8 cellular contexts compared by ENCODE assay signal in genomic region chr1:226677121-226678020, GRCh38.
DNase-seq lines count a peak whose midpoint lies in the region; ATAC-seq and TF ChIP-seq lines count a peak whose summit lies in the region.

No MANE protein-coding gene starts in this region.

- no peak for TF ChIP-seq CTCF in colonic mucosa (IDR thresholded peaks at IDR 0.05)

- intact Hi-C loops in colonic mucosa (cut with DNase I) = no loop called here

- peaks cover 32 to 63% of the 10 kb centered on the region in 2 donors for H3K36me3 Mint-ChIP-seq in stimulated activated naive B cell treated with anti-CD40 and anti-IgM and Interleukin-4, amounts not matched to agents 10 μg/mL and 1 μg/mL and 100 μg/mL, for 72 hours

- H3K9me3 Mint-ChIP-seq in stimulated activated naive B cell treated with anti-CD40 and anti-IgM and Interleukin-4, amounts not matched to agents 10 μg/mL and 1 μg/mL and 100 μg/mL, for 72 hours = peaks cover 3% of the 10 kb centered on the region in 2 donors

- peak overlapping the region; percentile 19 to 36 for H3K9ac ChIP-seq in colonic mucosa (ENCODE audit: low read depth in 2 of 2, low read length in 2 of 2)
- H3K9ac ChIP-seq in mesenchymal stem cell (ENCODE audit: low read length) = peak overlapping the region; percentile 41

- no peak overlapping the region for H2AFZ ChIP-seq in mesenchymal stem cell (ENCODE audit: low read depth, low read length)

- H3K9me3 ChIP-seq in colonic mucosa (no peaks in the 10 kb centered on the region), mesenchymal stem cell (ENCODE audit: control insufficient read depth, low read length) (no peaks in the 10 kb centered on the region)

- H3K27me3 Mint-ChIP-seq in stimulated activated naive B cell treated with anti-CD40 and anti-IgM and Interleukin-4, amounts not matched to agents 10 μg/mL and 1 μg/mL and 100 μg/mL, for 72 hours = no peaks in the 10 kb centered on the region

- H2BK12ac ChIP-seq in mesenchymal stem cell (ENCODE audit: low read length in 2 of 2) = peak overlapping the region in 1 of 2 experiments; percentile 7

- no peak overlapping the region for H2BK15ac ChIP-seq in mesenchymal stem cell (ENCODE audit: low read depth, poor library complexity, severe bottlenecking)

- H3K27ac ChIP-seq in colonic mucosa = peak overlapping the region; percentile 48
- H3K27ac ChIP-seq in mesenchymal stem cell (ENCODE audit: low read length, poor library complexity, severe bottlenecking) = no peak overlapping the region

- no peak overlapping the region for H3K23ac ChIP-seq in mesenchymal stem cell (ENCODE audit: low read length in 2 of 2)

- ATAC-seq in GM18520 (IDR thresholded peaks at IDR 0.05; ENCODE audit: unreplicated experiment) (peak; percentile 25), HG02840 (IDR thresholded peaks at IDR 0.05; ENCODE audit: low FRiP score, unreplicated experiment) (no peak)
- ATAC-seq in activated CD4-positive, CD25-positive, alpha-beta regulatory T cell treated with anti-CD3 and anti-CD28 coated beads, Interleukin-2, amount 50 U/mL, for 24 hours = peak; percentile 68 to 77
- ATAC-seq in stimulated activated naive B cell treated with anti-CD40 and anti-IgM and Interleukin-4, amounts not matched to agents 10 μg/mL and 1 μg/mL and 100 μg/mL, for 72 hours (replicated peaks) = peak; percentile 67 to 68

- no peaks in the 10 kb centered on the region for H3K27me3 ChIP-seq in colonic mucosa
- no peaks in the 10 kb centered on the region for H3K27me3 ChIP-seq in mesenchymal stem cell (ENCODE audit: control insufficient read depth in 1 of 2, insufficient read depth in 1 of 2, low read length in 2 of 2)

- peak overlapping the region in 1 of 2 experiments; percentile 29 for H3K18ac ChIP-seq in mesenchymal stem cell (ENCODE audit: low read depth in 1 of 2, low read length in 2 of 2)

- peak; percentile 93 for DNase-seq in Jurkat, Clone E6-1 (ENCODE audit: low read depth, low spot score)
- peak; percentile 67 for DNase-seq in colonic mucosa
- DNase-seq in mesenchymal stem cell = peak; percentile 88
- DNase-seq in stimulated activated naive B cell treated with anti-CD40 and anti-IgM and Interleukin-4, amounts not matched to agents 10 μg/mL and 1 μg/mL and 100 μg/mL, for 72 hours = peak; percentile 59
- DNase-seq in retina = no peak

- peak overlapping the region in 1 of 2 experiments; percentile 19 for H3K14ac ChIP-seq in mesenchymal stem cell (ENCODE audit: low read length in 2 of 2)

- H3K79me1 ChIP-seq in mesenchymal stem cell (replicated peaks; ENCODE audit: low read length, poor library complexity, severe bottlenecking) = peaks cover 22% of the 10 kb centered on the region

- no peak overlapping the region for H2BK120ac ChIP-seq in mesenchymal stem cell (ENCODE audit: low read depth, low read length)

- H3K36me3 ChIP-seq in colonic mucosa (no peaks in the 10 kb centered on the region), mesenchymal stem cell (ENCODE audit: control insufficient read depth in 1 of 2, insufficient read depth in 2 of 2, low read depth in 1 of 2, low read length in 2 of 2) (peaks cover 0 to 1% of the 10 kb centered on the region in 2 experiments)

- peak overlapping the region; percentile 95 for H3K27ac Mint-ChIP-seq in stimulated activated naive B cell treated with anti-CD40 and anti-IgM and Interleukin-4, amounts not matched to agents 10 μg/mL and 1 μg/mL and 100 μg/mL, for 72 hours

- WGBS in mesenchymal stem cell = 86% methylated on average over 10 of the region's 11 CpGs

- H3K4me1 Mint-ChIP-seq in stimulated activated naive B cell treated with anti-CD40 and anti-IgM and Interleukin-4, amounts not matched to agents 10 μg/mL and 1 μg/mL and 100 μg/mL, for 72 hours = peaks cover 73 to 96% of the 10 kb centered on the region in 2 donors

- H2AK5ac ChIP-seq in mesenchymal stem cell (ENCODE audit: low read length, severe bottlenecking) = peak overlapping the region; percentile 47

- peak overlapping the region; percentile 42 for H3K4me3 ChIP-seq in Jurkat, Clone E6-1 (ENCODE audit: low read length)
- H3K4me3 ChIP-seq in colonic mucosa = no peak overlapping the region
- peak overlapping the region in 1 of 2 experiments; percentile 32 for H3K4me3 ChIP-seq in mesenchymal stem cell (ENCODE audit: insufficient read depth in 1 of 2, low read depth in 1 of 2, low read length in 2 of 2)

- H4K8ac ChIP-seq in mesenchymal stem cell (ENCODE audit: low read length) = peak overlapping the region; percentile 59

- H3K4me3 Mint-ChIP-seq in stimulated activated naive B cell treated with anti-CD40 and anti-IgM and Interleukin-4, amounts not matched to agents 10 μg/mL and 1 μg/mL and 100 μg/mL, for 72 hours = peak overlapping the region; percentile 77 to 84

- no peak overlapping the region for H3K4ac ChIP-seq in mesenchymal stem cell (ENCODE audit: low read depth in 1 of 2, low read length in 2 of 2)

- H3K4me2 ChIP-seq in mesenchymal stem cell (ENCODE audit: low read length, poor library complexity, severe bottlenecking) = no peak overlapping the region

- H2BK5ac ChIP-seq in mesenchymal stem cell (ENCODE audit: low read depth, low read length, poor library complexity, severe bottlenecking) = no peak overlapping the region

- H4K91ac ChIP-seq in mesenchymal stem cell (ENCODE audit: low read length) = no peak overlapping the region

- peaks cover 3% of the 10 kb centered on the region for H3K4me1 ChIP-seq in colonic mucosa
- peaks cover 16% of the 10 kb centered on the region for H3K4me1 ChIP-seq in mesenchymal stem cell (ENCODE audit: control insufficient read depth, insufficient read depth, low read depth, low read length)
